ENCODE assay signal across 24 cellular contexts in the genomic region with DNA sequence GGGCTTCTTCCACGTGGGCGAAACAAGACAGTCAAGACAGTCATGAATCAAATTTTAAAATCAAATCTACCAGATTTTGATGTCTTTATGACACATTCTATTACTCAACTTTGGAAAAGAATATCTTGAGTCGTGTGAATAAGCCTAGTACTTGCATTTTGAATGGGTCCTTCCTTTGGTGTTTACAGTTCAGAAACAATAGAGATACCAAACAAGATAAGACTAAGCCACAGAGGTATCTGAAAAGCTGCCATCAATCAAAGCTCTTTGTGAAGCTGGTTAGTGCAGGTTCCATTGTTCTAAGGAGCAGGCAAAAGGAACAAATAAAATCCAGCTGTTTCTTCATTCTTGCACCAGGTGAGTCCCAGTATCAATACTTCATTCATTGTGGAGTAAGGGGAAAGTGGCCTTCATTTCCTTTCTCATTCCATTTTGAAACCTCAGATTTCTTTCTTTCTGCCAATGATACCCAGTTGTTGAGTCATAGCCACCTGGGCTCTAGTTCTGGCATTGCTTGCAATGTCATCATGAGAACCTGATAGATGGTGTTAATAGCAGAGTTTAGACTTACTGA.
DNase-seq lines count a peak whose midpoint lies in the region; ATAC-seq and TF ChIP-seq lines count a peak whose summit lies in the region.
"Had no signal": no experiment of that assay in that cellular context is flagged by ENCODE, and none has a peak within 500 bp of the region (broad histone marks: within the 10 kb centered on the region; RNA-seq: fewer than 3 reads in every experiment).

No MANE protein-coding gene starts in this region.

- intact Hi-C loops in CD8-positive, alpha-beta T cell (cut with DNase I, micrococcal nuclease): no loop called here

- POLR2A ChIA-PET in CD8-positive, alpha-beta T cell (lab: Charles Lee): no interaction called here

- no peak overlapping the region for H3K4me3 ChIP-seq in CD8-positive, alpha-beta T cell (ENCODE audit: low read depth, low read length)
- H3K4me3 ChIP-seq: Peyer's patch, smooth muscle cell, upper lobe of right lung had no signal

- no peaks in the 10 kb centered on the region for H3K9me3 Mint-ChIP-seq in nephron
- H3K9me3 Mint-ChIP-seq in CD8-positive, alpha-beta T cell: no peaks in the 10 kb centered on the region
- H3K9me3 Mint-ChIP-seq: IgD-negative memory B cell, natural killer cell had no signal

- no peak overlapping the region for H3K27ac ChIP-seq in CD8-positive, alpha-beta T cell (ENCODE audit: low read depth, low read length)
- H3K27ac ChIP-seq: 22Rv1, Peyer's patch, upper lobe of right lung had no signal

- no peak overlapping the region for H3K4me3 Mint-ChIP-seq in nephron
- no peak overlapping the region for H3K4me3 Mint-ChIP-seq in CD8-positive, alpha-beta T cell
- H3K4me3 Mint-ChIP-seq: activated naive CD8-positive, alpha-beta T cell treated with anti-CD3 and anti-CD28 coated beads, Interleukin-2, amount 10 ng/mL, durations not matched to agents 7 days and 5 days; brain; IgD-negative memory B cell; natural killer cell had no signal

- H3K27me3 ChIP-seq in CD8-positive, alpha-beta T cell (ENCODE audit: insufficient read depth, low read length): no peaks in the 10 kb centered on the region
- H3K27me3 ChIP-seq: BE2C, Peyer's patch, upper lobe of right lung had no signal

- DNase-seq in DMS153 treated with DMSO at 0.1 percent for 48 hours (lab: John Stamatoyannopoulos, UW; ENCODE audit: unreplicated experiment) (peak; percentile 1), DMS153 (lab: John Stamatoyannopoulos, UW) (no peak), NCI-H1930 (lab: John Stamatoyannopoulos, UW) (peak; percentile 46 to 62), astrocyte of the hippocampus (ENCODE audit: low read depth, low spot score) (peak; percentile 14), HuH-7.5 (ENCODE audit: low spot score) (no peak), GM13977 (ENCODE audit: low spot score) (no peak)
- no peak for DNase-seq in CD8-positive, alpha-beta T cell
- DNase-seq: activated naive CD8-positive, alpha-beta T cell treated with anti-CD3 and anti-CD28 coated beads, Interleukin-2, amount 10 ng/mL, durations not matched to agents 7 days and 5 days; BE2C; cortex of kidney; HCEC 1CT; natural killer cell; NCI-H1048; NCI-H2107; Peyer's patch; stimulated activated CD4-positive, alpha-beta T cell treated with anti-CD3 and anti-CD28 coated beads, Interleukin-4, amount 100 ng/mL, for 1 hour; T1000; upper lobe of right lung had no signal

- H3K27ac Mint-ChIP-seq in nephron: peak overlapping the region; percentile 52 to 100 (median 73)
- no peak overlapping the region for H3K27ac Mint-ChIP-seq in CD8-positive, alpha-beta T cell
- H3K27ac Mint-ChIP-seq: activated naive CD8-positive, alpha-beta T cell treated with anti-CD3 and anti-CD28 coated beads, Interleukin-2, amount 10 ng/mL, durations not matched to agents 7 days and 5 days; brain; natural killer cell had no signal

- in situ Hi-C loops in GM13977 (cut with MboI; ENCODE audit: low pct_unique_long_range_greater_than_20kb, low sequenced_read_pairs, unreplicated experiment): no loop called here

- TF ChIP-seq CTCF in nephron (IDR thresholded peaks at IDR 0.05; ENCODE audit: unreplicated experiment in 3 of 3) (no peak), GM13977 (IDR thresholded peaks at IDR 0.05; ENCODE audit: extremely low read depth, insufficient read depth, missing control alignments) (no peak)
- no peak for TF ChIP-seq CTCF in CD8-positive, alpha-beta T cell (IDR thresholded peaks at IDR 0.05)

- CTCF ChIA-PET in CD8-positive, alpha-beta T cell (lab: Charles Lee): no interaction called here

- H3K9me3 ChIP-seq in CD8-positive, alpha-beta T cell (ENCODE audit: low read length): no peaks in the 10 kb centered on the region
- H3K9me3 ChIP-seq: BE2C, Peyer's patch, upper lobe of right lung had no signal

- H3K4me1 Mint-ChIP-seq in nephron: peaks cover 36% of the 10 kb centered on the region
- no peaks in the 10 kb centered on the region for H3K4me1 Mint-ChIP-seq in CD8-positive, alpha-beta T cell (ENCODE audit: low read depth)
- H3K4me1 Mint-ChIP-seq: activated naive CD8-positive, alpha-beta T cell treated with anti-CD3 and anti-CD28 coated beads, Interleukin-2, amount 10 ng/mL, durations not matched to agents 7 days and 5 days; IgD-negative memory B cell; natural killer cell had no signal

- no peaks in the 10 kb centered on the region for H3K36me3 ChIP-seq in CD8-positive, alpha-beta T cell (ENCODE audit: insufficient read depth, low read length)
- H3K36me3 ChIP-seq: BE2C, Peyer's patch, upper lobe of right lung had no signal

- no peak for ATAC-seq in CD8-positive, alpha-beta T cell
- ATAC-seq: natural killer cell, SK-N-SH treated with all-trans-retinoic acid at 6 μM for 48 hours, upper lobe of right lung had no signal

- no peaks in the 10 kb centered on the region for H3K27me3 Mint-ChIP-seq in nephron (ENCODE audit: low read depth)
- H3K27me3 Mint-ChIP-seq in CD8-positive, alpha-beta T cell (ENCODE audit: low read depth): no peaks in the 10 kb centered on the region
- H3K27me3 Mint-ChIP-seq: activated naive CD8-positive, alpha-beta T cell treated with anti-CD3 and anti-CD28 coated beads, Interleukin-2, amount 10 ng/mL, durations not matched to agents 7 days and 5 days; brain; IgD-negative memory B cell had no signal

- H3K4me1 ChIP-seq in CD8-positive, alpha-beta T cell (ENCODE audit: insufficient read depth, low read length): no peaks in the 10 kb centered on the region
- H3K4me1 ChIP-seq: BE2C, Peyer's patch had no signal

- no peaks in the 10 kb centered on the region for H3K36me3 Mint-ChIP-seq in nephron (ENCODE audit: low read depth)
- H3K36me3 Mint-ChIP-seq in CD8-positive, alpha-beta T cell: no peaks in the 10 kb centered on the region
- H3K36me3 Mint-ChIP-seq: activated naive CD8-positive, alpha-beta T cell treated with anti-CD3 and anti-CD28 coated beads, Interleukin-2, amount 10 ng/mL, durations not matched to agents 7 days and 5 days; brain; IgD-negative memory B cell; natural killer cell had no signal

Comparison
In these comparisons a context has a peak if more than half of its experiments do, and no peak if none do; other contexts are left out.
1. DNase-seq: peak in DMS153 treated with DMSO at 0.1 percent for 48 hours (single experiment), NCI-H1930 (2 of 2) and astrocyte of the hippocampus (single experiment); none in DMS153 (single experiment), HuH-7.5 (single experiment), GM13977 (single experiment) and CD8-positive, alpha-beta T cell (0 of 7).